ENCODE assay signal across 8 cellular contexts in the genomic region with DNA sequence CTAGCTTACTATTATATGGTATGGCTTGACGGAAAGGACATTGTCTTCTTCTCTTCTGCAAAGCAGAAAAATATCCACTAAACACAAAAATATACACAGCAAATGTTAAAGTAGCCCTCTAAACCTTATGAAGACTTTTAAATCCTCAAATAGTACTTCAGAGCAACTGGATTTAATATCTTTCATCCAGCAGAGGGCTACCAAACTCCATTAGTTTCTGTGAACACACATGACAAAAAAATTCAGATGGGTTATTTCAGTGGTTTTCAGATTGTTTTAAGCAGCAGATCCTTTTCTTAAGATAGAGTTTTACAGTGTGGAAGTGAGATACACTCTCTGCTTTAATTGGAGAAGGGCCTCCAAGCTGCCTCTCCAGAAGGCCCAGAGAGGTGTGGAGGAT. TPM values are rescaled to one million over a fixed set of nuclear protein-coding genes. Genes with fewer than 3 reads are reported as not detected.
DNase-seq lines count a peak whose midpoint lies in the region; ATAC-seq lines count a peak whose summit lies in the region.

No MANE protein-coding gene starts in this region.

- no peaks in the 10 kb centered on the region for H3K9me3 Mint-ChIP-seq in activated T-cell treated with anti-CD3 and anti-CD28 coated beads, Interleukin-2, amount 50 U/mL, for 24 hours
- H3K9me3 Mint-ChIP-seq in activated naive CD8-positive, alpha-beta T cell treated with anti-CD3 and anti-CD28 coated beads for 36 hours, result no peaks in the 10 kb centered on the region

- peak overlapping the region; percentile 25 for H3K9ac ChIP-seq in adipocyte (ENCODE audit: low read length)

- H3K36me3 ChIP-seq in adipocyte (ENCODE audit: control insufficient read depth, insufficient read depth, low read length, severe bottlenecking), result no peaks in the 10 kb centered on the region

- no peak for ATAC-seq in GM21786 (IDR thresholded peaks at IDR 0.05; ENCODE audit: unreplicated experiment)

- H3K9me3 ChIP-seq in adipocyte (ENCODE audit: control insufficient read depth, low read length), result no peaks in the 10 kb centered on the region

- H3K27ac Mint-ChIP-seq in activated T-cell treated with anti-CD3 and anti-CD28 coated beads, Interleukin-2, amount 50 U/mL, for 24 hours, result no peak overlapping the region
- H3K27ac Mint-ChIP-seq in activated naive CD8-positive, alpha-beta T cell treated with anti-CD3 and anti-CD28 coated beads for 36 hours, result no peak overlapping the region

- peaks cover 8% of the 10 kb centered on the region for H3K27me3 Mint-ChIP-seq in activated T-cell treated with anti-CD3 and anti-CD28 coated beads, Interleukin-2, amount 50 U/mL, for 24 hours
- peaks cover 12% of the 10 kb centered on the region for H3K27me3 Mint-ChIP-seq in activated naive CD8-positive, alpha-beta T cell treated with anti-CD3 and anti-CD28 coated beads for 36 hours

- DNase-seq in AG08395 (ENCODE audit: low spot score), result peak; percentile 64
- peak; percentile 62 for DNase-seq in HT-29 (ENCODE audit: low spot score)
- peak; percentile 85 for DNase-seq in adipocyte (ENCODE audit: low read depth)
- peak; percentile 61 for DNase-seq in kidney glomerular epithelial cell (lab: John Stamatoyannopoulos, UW)
- DNase-seq in ureter (ENCODE audit: low spot score), result no peak
- DNase-seq in activated T-cell treated with anti-CD3 and anti-CD28 coated beads, Interleukin-2, amount 50 U/mL, for 24 hours, result no peak
- no peak for DNase-seq in activated naive CD8-positive, alpha-beta T cell treated with anti-CD3 and anti-CD28 coated beads for 36 hours

- no peak overlapping the region for H3K4me3 ChIP-seq in adipocyte (ENCODE audit: low read length)

- H3K4me1 ChIP-seq in adipocyte (ENCODE audit: control insufficient read depth, insufficient read depth, low read length), result peaks cover 13% of the 10 kb centered on the region

- H3K4me3 Mint-ChIP-seq in activated T-cell treated with anti-CD3 and anti-CD28 coated beads, Interleukin-2, amount 50 U/mL, for 24 hours, result no peak overlapping the region
- no peak overlapping the region for H3K4me3 Mint-ChIP-seq in activated naive CD8-positive, alpha-beta T cell treated with anti-CD3 and anti-CD28 coated beads for 36 hours

- no peaks in the 10 kb centered on the region for H3K27me3 ChIP-seq in adipocyte (replicated peaks; ENCODE audit: control insufficient read depth, insufficient read depth, low read length)

- no peaks in the 10 kb centered on the region for H3K36me3 Mint-ChIP-seq in activated T-cell treated with anti-CD3 and anti-CD28 coated beads, Interleukin-2, amount 50 U/mL, for 24 hours (ENCODE audit: low read depth)
- H3K36me3 Mint-ChIP-seq in activated naive CD8-positive, alpha-beta T cell treated with anti-CD3 and anti-CD28 coated beads for 36 hours, result no peaks in the 10 kb centered on the region

- H3K4me1 Mint-ChIP-seq in activated T-cell treated with anti-CD3 and anti-CD28 coated beads, Interleukin-2, amount 50 U/mL, for 24 hours (ENCODE audit: low read depth), result no peaks in the 10 kb centered on the region
- no peaks in the 10 kb centered on the region for H3K4me1 Mint-ChIP-seq in activated naive CD8-positive, alpha-beta T cell treated with anti-CD3 and anti-CD28 coated beads for 36 hours

RNA-seq across cellular contexts. Expression of a gene that starts 56.6 kb away (rescaled TPM):
- total RNA-seq in HT-29 (2014; rRNA removed; shearing (Covaris generic)), result 0.03 and 0.08 TPM in 2 replicates
- 31.4 TPM for total RNA-seq in ureter
- total RNA-seq in activated naive CD8-positive, alpha-beta T cell treated with anti-CD3 and anti-CD28 coated beads for 36 hours, result 1 to 10 TPM; 1.9 to 2.0 TPM

Comparison
In these comparisons a context has a peak if more than half of its experiments do, and no peak if none do; other contexts are left out.
1. DNase-seq: peak in AG08395 (single experiment), HT-29 (single experiment), adipocyte (single experiment) and kidney glomerular epithelial cell (single experiment); none in ureter (single experiment), activated T-cell treated with anti-CD3 and anti-CD28 coated beads, Interleukin-2, amount 50 U/mL, for 24 hours (single experiment) and activated naive CD8-positive, alpha-beta T cell treated with anti-CD3 and anti-CD28 coated beads for 36 hours (single experiment).
2. RNA of a gene that starts 56.6 kb away (total RNA-seq): 31.4 TPM in ureter (single experiment); 1.9 to 2.0 TPM in activated naive CD8-positive, alpha-beta T cell treated with anti-CD3 and anti-CD28 coated beads for 36 hours and 0.03 to 0.08 TPM in HT-29; every median in the first group is over 10 times any median in the second.